1 cellular context compared by ENCODE assay signal in the genomic region with DNA sequence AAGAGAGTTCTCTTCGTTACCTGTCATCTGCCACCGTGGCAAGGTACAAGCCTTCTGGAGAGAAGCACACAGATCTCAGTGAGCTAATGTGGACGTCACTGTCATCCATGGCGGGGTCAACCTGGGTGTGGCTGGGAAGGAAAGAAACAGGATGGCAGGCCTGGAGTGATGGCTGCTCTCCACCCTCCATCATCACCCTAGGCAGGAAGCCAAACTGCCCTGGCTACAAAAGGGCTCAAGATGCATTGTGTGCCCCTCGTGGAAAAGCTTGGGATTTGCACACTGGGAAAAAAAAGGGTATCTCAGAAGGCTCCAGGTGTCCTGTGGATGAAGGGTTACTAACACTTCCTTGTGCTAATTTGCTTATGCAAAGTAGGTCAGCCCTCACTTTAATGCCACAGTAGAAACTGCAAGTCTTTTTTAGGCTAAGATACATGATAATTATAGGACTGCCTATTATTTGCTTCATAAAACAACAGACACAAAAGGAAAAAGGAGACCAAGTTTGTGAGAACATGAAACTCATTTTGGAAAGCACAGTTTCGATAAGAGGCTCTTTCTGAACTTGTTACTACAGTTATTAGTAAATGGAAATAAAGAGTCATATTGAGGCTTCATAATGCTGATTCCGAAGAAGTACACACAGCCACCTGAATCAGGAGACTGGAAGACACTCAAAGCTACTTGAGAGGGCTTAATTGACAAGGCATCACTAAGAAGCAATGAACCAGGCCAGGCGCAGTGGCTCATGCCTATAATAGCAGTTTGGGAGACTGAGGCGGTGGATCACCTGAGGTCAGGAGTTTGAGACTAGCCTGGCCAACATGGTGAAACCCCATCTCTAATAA.
TF ChIP-seq lines count a peak whose summit lies in the region.

No MANE protein-coding gene starts in this region.

TF ChIP-seq in GM23338, 12 proteins besides CTCF, POLR2A, EP300 and RAD21 (continued from another document):
- TF ChIP-seq, protein P1, sequence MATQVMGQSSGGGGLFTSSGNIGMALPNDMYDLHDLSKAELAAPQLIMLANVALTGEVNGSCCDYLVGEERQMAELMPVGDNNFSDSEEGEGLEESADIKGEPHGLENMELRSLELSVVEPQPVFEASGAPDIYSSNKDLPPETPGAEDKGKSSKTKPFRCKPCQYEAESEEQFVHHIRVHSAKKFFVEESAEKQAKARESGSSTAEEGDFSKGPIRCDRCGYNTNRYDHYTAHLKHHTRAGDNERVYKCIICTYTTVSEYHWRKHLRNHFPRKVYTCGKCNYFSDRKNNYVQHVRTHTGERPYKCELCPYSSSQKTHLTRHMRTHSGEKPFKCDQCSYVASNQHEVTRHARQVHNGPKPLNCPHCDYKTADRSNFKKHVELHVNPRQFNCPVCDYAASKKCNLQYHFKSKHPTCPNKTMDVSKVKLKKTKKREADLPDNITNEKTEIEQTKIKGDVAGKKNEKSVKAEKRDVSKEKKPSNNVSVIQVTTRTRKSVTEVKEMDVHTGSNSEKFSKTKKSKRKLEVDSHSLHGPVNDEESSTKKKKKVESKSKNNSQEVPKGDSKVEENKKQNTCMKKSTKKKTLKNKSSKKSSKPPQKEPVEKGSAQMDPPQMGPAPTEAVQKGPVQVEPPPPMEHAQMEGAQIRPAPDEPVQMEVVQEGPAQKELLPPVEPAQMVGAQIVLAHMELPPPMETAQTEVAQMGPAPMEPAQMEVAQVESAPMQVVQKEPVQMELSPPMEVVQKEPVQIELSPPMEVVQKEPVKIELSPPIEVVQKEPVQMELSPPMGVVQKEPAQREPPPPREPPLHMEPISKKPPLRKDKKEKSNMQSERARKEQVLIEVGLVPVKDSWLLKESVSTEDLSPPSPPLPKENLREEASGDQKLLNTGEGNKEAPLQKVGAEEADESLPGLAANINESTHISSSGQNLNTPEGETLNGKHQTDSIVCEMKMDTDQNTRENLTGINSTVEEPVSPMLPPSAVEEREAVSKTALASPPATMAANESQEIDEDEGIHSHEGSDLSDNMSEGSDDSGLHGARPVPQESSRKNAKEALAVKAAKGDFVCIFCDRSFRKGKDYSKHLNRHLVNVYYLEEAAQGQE (IDR thresholded peaks at IDR 0.05; ENCODE audit: unreplicated experiment): no peak
- TF ChIP-seq, protein P2, sequence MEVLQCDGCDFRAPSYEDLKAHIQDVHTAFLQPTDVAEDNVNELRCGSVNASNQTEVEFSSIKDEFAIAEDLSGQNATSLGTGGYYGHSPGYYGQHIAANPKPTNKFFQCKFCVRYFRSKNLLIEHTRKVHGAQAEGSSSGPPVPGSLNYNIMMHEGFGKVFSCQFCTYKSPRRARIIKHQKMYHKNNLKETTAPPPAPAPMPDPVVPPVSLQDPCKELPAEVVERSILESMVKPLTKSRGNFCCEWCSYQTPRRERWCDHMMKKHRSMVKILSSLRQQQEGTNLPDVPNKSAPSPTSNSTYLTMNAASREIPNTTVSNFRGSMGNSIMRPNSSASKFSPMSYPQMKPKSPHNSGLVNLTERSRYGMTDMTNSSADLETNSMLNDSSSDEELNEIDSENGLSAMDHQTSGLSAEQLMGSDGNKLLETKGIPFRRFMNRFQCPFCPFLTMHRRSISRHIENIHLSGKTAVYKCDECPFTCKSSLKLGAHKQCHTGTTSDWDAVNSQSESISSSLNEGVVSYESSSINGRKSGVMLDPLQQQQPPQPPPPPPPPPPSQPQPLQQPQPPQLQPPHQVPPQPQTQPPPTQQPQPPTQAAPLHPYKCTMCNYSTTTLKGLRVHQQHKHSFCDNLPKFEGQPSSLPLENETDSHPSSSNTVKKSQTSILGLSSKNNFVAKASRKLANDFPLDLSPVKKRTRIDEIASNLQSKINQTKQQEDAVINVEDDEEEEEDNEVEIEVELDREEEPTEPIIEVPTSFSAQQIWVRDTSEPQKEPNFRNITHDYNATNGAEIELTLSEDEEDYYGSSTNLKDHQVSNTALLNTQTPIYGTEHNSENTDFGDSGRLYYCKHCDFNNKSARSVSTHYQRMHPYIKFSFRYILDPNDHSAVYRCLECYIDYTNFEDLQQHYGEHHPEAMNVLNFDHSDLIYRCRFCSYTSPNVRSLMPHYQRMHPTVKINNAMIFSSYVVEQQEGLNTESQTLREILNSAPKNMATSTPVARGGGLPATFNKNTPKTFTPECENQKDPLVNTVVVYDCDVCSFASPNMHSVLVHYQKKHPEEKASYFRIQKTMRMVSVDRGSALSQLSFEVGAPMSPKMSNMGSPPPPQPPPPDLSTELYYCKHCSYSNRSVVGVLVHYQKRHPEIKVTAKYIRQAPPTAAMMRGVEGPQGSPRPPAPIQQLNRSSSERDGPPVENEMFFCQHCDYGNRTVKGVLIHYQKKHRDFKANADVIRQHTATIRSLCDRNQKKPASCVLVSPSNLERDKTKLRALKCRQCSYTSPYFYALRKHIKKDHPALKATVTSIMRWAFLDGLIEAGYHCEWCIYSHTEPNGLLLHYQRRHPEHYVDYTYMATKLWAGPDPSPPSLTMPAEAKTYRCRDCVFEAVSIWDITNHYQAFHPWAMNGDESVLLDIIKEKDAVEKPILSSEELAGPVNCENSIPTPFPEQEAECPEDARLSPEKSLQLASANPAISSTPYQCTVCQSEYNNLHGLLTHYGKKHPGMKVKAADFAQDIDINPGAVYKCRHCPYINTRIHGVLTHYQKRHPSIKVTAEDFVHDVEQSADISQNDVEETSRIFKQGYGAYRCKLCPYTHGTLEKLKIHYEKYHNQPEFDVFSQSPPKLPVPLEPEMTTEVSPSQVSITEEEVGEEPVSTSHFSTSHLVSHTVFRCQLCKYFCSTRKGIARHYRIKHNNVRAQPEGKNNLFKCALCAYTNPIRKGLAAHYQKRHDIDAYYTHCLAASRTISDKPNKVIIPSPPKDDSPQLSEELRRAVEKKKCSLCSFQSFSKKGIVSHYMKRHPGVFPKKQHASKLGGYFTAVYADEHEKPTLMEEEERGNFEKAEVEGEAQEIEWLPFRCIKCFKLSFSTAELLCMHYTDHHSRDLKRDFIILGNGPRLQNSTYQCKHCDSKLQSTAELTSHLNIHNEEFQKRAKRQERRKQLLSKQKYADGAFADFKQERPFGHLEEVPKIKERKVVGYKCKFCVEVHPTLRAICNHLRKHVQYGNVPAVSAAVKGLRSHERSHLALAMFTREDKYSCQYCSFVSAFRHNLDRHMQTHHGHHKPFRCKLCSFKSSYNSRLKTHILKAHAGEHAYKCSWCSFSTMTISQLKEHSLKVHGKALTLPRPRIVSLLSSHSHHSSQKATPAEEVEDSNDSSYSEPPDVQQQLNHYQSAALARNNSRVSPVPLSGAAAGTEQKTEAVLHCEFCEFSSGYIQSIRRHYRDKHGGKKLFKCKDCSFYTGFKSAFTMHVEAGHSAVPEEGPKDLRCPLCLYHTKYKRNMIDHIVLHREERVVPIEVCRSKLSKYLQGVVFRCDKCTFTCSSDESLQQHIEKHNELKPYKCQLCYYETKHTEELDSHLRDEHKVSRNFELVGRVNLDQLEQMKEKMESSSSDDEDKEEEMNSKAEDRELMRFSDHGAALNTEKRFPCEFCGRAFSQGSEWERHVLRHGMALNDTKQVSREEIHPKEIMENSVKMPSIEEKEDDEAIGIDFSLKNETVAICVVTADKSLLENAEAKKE (CRISPR knock-in tag; IDR thresholded peaks at IDR 0.05): no peak
- TF ChIP-seq POLR2AphosphoS5 (IDR thresholded peaks at IDR 0.05; ENCODE audit: low read depth) (no peak), CREB1 (CRISPR knock-in tag; IDR thresholded peaks at IDR 0.05; ENCODE audit: low read depth) (no peak), JUNB (IDR thresholded peaks at IDR 0.05; ENCODE audit: unreplicated experiment) (no peak)
